In the genomic region with DNA sequence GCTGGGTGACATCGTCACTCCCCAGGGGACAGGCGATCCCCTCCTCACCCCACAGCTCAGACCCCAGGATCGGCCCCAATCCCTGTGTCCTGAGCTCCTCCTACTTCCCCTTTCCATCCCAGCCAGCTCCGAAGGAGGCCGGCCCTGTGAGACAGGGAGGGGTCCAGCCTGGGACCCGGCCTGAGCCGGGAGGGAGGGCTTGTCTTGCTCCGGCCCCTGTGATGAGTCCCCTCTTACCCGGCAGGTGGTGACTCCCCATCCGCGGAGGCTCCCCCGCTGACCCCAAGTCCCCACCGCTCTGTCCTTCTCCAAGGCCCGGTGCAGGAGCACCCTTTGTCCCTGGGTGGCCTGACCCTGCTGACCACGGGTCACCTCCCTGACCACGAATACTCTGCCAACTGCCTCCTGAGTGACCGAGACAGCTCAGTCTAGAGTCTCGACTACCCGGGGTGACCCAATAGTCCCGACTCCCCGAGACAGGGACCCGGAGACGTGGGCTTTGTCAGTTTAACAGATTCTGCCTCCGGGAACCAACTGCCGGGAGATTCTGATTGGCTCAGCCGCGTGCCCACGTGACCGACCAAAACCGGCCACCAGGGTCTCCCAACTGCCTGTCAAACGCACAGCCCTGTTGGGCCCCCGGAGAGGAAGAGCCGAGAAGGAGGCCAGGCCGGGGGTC, we compare ENCODE assay signal across 8 cellular contexts.
DNase-seq lines count a peak whose midpoint lies in the region; ATAC-seq and TF ChIP-seq lines count a peak whose summit lies in the region.

No MANE protein-coding gene starts in this region.

- H3K9me2 ChIP-seq in OCI-LY7 (ENCODE audit: insufficient read depth, low read length), result no peaks in the 10 kb centered on the region

- H3K36me3 ChIP-seq in iPS-15b (ENCODE audit: control insufficient read depth, insufficient read depth, low read length) (no peaks in the 10 kb centered on the region), skeletal muscle tissue (ENCODE audit: control insufficient read depth in 3 of 3, insufficient read depth in 3 of 3, low read length in 3 of 3) (no peaks in the 10 kb centered on the region), OCI-LY7 (ENCODE audit: insufficient read depth, low read length) (no peaks in the 10 kb centered on the region)

- H3K9ac ChIP-seq in iPS-15b (ENCODE audit: low read depth, low read length), result no peak overlapping the region
- peak overlapping the region; percentile 51 to 81 (median 62) for H3K9ac ChIP-seq in skeletal muscle tissue (ENCODE audit: low read depth in 1 of 3, low read length in 3 of 3)

- no peaks in the 10 kb centered on the region for H3K4me1 ChIP-seq in iPS-15b (ENCODE audit: control insufficient read depth, insufficient read depth, low read length)
- no peaks in the 10 kb centered on the region for H3K4me1 ChIP-seq in skeletal muscle tissue (ENCODE audit: control insufficient read depth in 3 of 3, insufficient read depth in 3 of 3, low read length in 3 of 3)
- no peaks in the 10 kb centered on the region for H3K4me1 ChIP-seq in OCI-LY7 (ENCODE audit: insufficient read depth, low read length, poor library complexity, severe bottlenecking)

- no peak for TF ChIP-seq CTCF in OCI-LY7 (conservative IDR thresholded peaks at IDR 0.05; ENCODE audit: low read length)

- ATAC-seq in HG02885 (IDR thresholded peaks at IDR 0.05; ENCODE audit: poor library complexity, unreplicated experiment), result peak; percentile 45

- CTCF ChIA-PET in OCI-LY7 (lab: Charles Lee; ENCODE audit: unreplicated experiment), result no interaction called here

- intact Hi-C loops in OCI-LY7 (cut with micrococcal nuclease; ENCODE audit: unreplicated experiment), result no loop called here

- H3K9me3 ChIP-seq in iPS-15b (ENCODE audit: control insufficient read depth, insufficient read depth, low read length) (no peaks in the 10 kb centered on the region), skeletal muscle tissue (ENCODE audit: control insufficient read depth in 3 of 3, low read length in 3 of 3) (no peaks in the 10 kb centered on the region), OCI-LY7 (ENCODE audit: low read length) (no peaks in the 10 kb centered on the region)

- H3K27me3 ChIP-seq in iPS-15b (ENCODE audit: control insufficient read depth, insufficient read depth, low read length) (no peaks in the 10 kb centered on the region), skeletal muscle tissue (ENCODE audit: control insufficient read depth in 3 of 3, insufficient read depth in 3 of 3, low read length in 3 of 3) (peaks cover 0 to 6% (median 0%) of the 10 kb centered on the region in 3 donors)

- no peak overlapping the region; the same call in 1 of the 2 replicates for H3K4me2 ChIP-seq in OCI-LY7 (ENCODE audit: low read length)

- no peaks in the 10 kb centered on the region for H4K20me1 ChIP-seq in OCI-LY7 (ENCODE audit: insufficient read depth, low read length)

- no peaks in the 10 kb centered on the region for H3K79me2 ChIP-seq in OCI-LY7 (ENCODE audit: insufficient read depth, low read depth, low read length)

- POLR2A ChIA-PET in OCI-LY7 (lab: Charles Lee), result no interaction called here

- BruUV-seq in OCI-LY7 (replicated peaks; lab: Mats Ljungman, UMichigan), result no TSS peak

- no peak overlapping the region for H3K27ac ChIP-seq in skeletal muscle tissue (ENCODE audit: low read depth, low read length)
- H3K27ac ChIP-seq in OCI-LY7 (ENCODE audit: low read depth, low read length, poor library complexity, severe bottlenecking), result no peak overlapping the region

- H3K4me3 ChIP-seq in iPS-15b (ENCODE audit: low read depth, low read length), result peak overlapping the region; percentile 35
- peak overlapping the region; percentile 68 to 86 (median 80) for H3K4me3 ChIP-seq in skeletal muscle tissue (ENCODE audit: low read length in 3 of 3)
- H3K4me3 ChIP-seq in OCI-LY7 (ENCODE audit: low read depth, low read length, poor library complexity, severe bottlenecking), result no peak overlapping the region

- H2AFZ ChIP-seq in OCI-LY7 (ENCODE audit: low read length), result no peak overlapping the region

- DNase-seq in DMS79 (lab: John Stamatoyannopoulos, UW) (peak; percentile 4), amygdala (lab: John Stamatoyannopoulos, UW) (peak in 53 of 56 donors; percentile 7 to 80 (median 56)), NCI-H226 (no peak), OCI-LY7 (ENCODE audit: low spot score) (no peak), T-helper 1 cell (no peak)

Comparison
In these comparisons a context has a peak if more than half of its experiments do, and no peak if none do; other contexts are left out.
1. DNase-seq: peak in DMS79 (single experiment) and amygdala (53 of 56); none in NCI-H226 (single experiment), OCI-LY7 (single experiment) and T-helper 1 cell (0 of 5).